ENCODE assay signal across 14 cellular contexts in the genomic region with DNA sequence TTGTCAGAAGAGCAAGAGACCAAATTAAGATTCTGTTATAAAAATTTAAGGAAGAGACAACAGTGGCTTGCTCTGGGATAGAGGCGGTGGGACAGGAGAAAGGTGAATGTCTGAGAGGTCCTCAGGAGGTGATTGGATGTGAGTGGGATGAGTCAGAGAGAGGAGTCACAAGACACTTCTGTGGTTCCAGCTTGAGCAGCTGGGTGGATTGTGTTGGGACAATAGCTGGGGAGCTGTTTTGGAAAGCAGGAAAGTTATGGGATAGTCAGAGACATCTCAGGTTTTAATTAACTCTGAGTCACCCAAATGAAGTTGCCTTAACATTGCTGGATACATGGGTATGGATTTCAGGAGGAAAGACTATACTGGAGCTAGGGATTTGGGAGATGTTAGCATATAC.
DNase-seq lines count a peak whose midpoint lies in the region; ATAC-seq, FAIRE-seq and TF ChIP-seq lines count a peak whose summit lies in the region.
"Had no signal": no experiment of that assay in that cellular context is flagged by ENCODE, and none has a peak within 500 bp of the region (broad histone marks: within the 10 kb centered on the region; RNA-seq: fewer than 3 reads in every experiment).

No MANE protein-coding gene starts in this region.

- no peaks in the 10 kb centered on the region for H3K9me3 Mint-ChIP-seq in CD4-positive, alpha-beta T cell
- H3K9me3 Mint-ChIP-seq: activated B cell treated with CpG ODN at 0.5 μM for 24 hours had no signal

- TF ChIP-seq POLR2A in K562 (conservative IDR thresholded peaks at IDR 0.05): no peak

- no peak overlapping the region for H3K9ac ChIP-seq in K562 (ENCODE audit: insufficient read depth in 1 of 2, low read depth in 2 of 2, low read length in 2 of 2)

- BruUV-seq in K562 (replicated peaks; lab: Mats Ljungman, UMichigan): no TSS peak

- H3K27me3 ChIP-seq in CD4-positive, alpha-beta T cell (ENCODE audit: control insufficient read depth, insufficient read depth, low read length): no peaks in the 10 kb centered on the region
- H3K27me3 ChIP-seq in K562 (ENCODE audit: control insufficient read depth in 2 of 2, insufficient read depth in 2 of 2, low read length in 2 of 2) (no peaks in the 10 kb centered on the region), kidney epithelial cell (ENCODE audit: control insufficient read depth, insufficient read depth, low read length) (peaks cover 3% of the 10 kb centered on the region)

- H2AFZ ChIP-seq in K562 (ENCODE audit: low read depth, low read length): no peak overlapping the region

- intact Hi-C loops in CD4-positive, alpha-beta T cell (cut with DNase I, micrococcal nuclease): loop anchor here in 1 of 2 experiments (5.0 kb wide), 1 partner anchor 46 kb away; no protein-coding TSS in a partner anchor
- intact Hi-C loops in K562 (cut with micrococcal nuclease): no loop called here

- in situ Hi-C loops in K562 (cut with MboI): no loop called here
- in situ Hi-C loops in ACHN (cut with HindIII; ENCODE audit: low pct_ligation_motif_present, low pct_unique_long_range_greater_than_20kb, low sequenced_read_pairs): no loop called here

- POLR2A ChIA-PET in CD4-positive, alpha-beta T cell (lab: Charles Lee): interaction anchor here (0.8 to 2.9 kb wide), 4 partner anchors 11 to 230 kb away, joined by 3 to 24 read pairs (median 8); a partner anchor contains a TSS
- POLR2A ChIA-PET in K562 (lab: Yijun Ruan, JAX): no interaction called here

- no peaks in the 10 kb centered on the region for H3K36me3 Mint-ChIP-seq in CD4-positive, alpha-beta T cell (ENCODE audit: low read depth)

- TF ChIP-seq RAD21 in K562 (CRISPR knock-in tag; conservative IDR thresholded peaks at IDR 0.05 in 1 of 2, IDR thresholded peaks at IDR 0.05 in 1 of 2): no peak

- H3K79me2 ChIP-seq in K562 (ENCODE audit: control insufficient read depth, insufficient read depth, low read length): no peaks in the 10 kb centered on the region

- peak overlapping the region; percentile 73 for H3K4me3 Mint-ChIP-seq in CD4-positive, alpha-beta T cell
- H3K4me3 Mint-ChIP-seq: activated B cell treated with CpG ODN at 0.5 μM for 24 hours had no signal

- no peak for TF ChIP-seq EP300 in K562 (IDR thresholded peaks at IDR 0.05; ENCODE audit: low read length)

- peaks cover 2 to 7% of the 10 kb centered on the region in 2 experiments; a peak in 2 of 5 replicates for H3K4me1 ChIP-seq in K562 (replicated peaks in 1 of 2; ENCODE audit: control insufficient read depth in 2 of 2, insufficient read depth in 2 of 2, low read length in 2 of 2)

- H4K20me1 ChIP-seq in K562 (replicated peaks; ENCODE audit: control insufficient read depth, insufficient read depth, low read length): no peaks in the 10 kb centered on the region

- no peak overlapping the region for H3K27ac ChIP-seq in CD4-positive, alpha-beta T cell (ENCODE audit: low read depth, low read length)
- no peak overlapping the region for H3K27ac ChIP-seq in K562 (ENCODE audit: extremely low read depth, low read depth, low read length)

- 44% methylated on average over 1 of the region's 1 CpG for WGBS in K562 (ENCODE audit: insufficient coverage, low coverage, missing lambda C conversion rate)

- H3K4me2 ChIP-seq in K562 (ENCODE audit: insufficient read depth, low read length): no peak overlapping the region

- H3K27ac Mint-ChIP-seq in CD4-positive, alpha-beta T cell: peak overlapping the region; percentile 80
- H3K27ac Mint-ChIP-seq: activated B cell treated with CpG ODN at 0.5 μM for 24 hours; activated T-helper 1 cell treated with anti-CD3 and anti-CD28 coated beads, Interleukin-12 subunit alpha, Interleukin-12 subunit beta, Interleukin-2, Interleukin-4 antibody, amounts not matched to agents 30 ng/mL and 10 ng/mL and 1 ng/mL, durations not matched to agents 14 hours and 24 hours and 36 hours had no signal

- CTCF ChIA-PET in CD4-positive, alpha-beta T cell (lab: Charles Lee): no interaction called here
- CTCF ChIA-PET in K562 (lab: Yijun Ruan, JAX; ENCODE audit: low intra/inter-chr PET ratio): no interaction called here

- peaks cover 92% of the 10 kb centered on the region for H3K4me1 Mint-ChIP-seq in CD4-positive, alpha-beta T cell (ENCODE audit: low read depth)

- TF ChIP-seq CTCF in CD4-positive, alpha-beta T cell (IDR thresholded peaks at IDR 0.05): no peak
- TF ChIP-seq CTCF in HFF-Myc (IDR thresholded peaks at IDR 0.05; ENCODE audit: low read depth, low read length, missing control alignments) (no peak), K562 (IDR thresholded peaks at IDR 0.05 in 2 of 3, conservative IDR thresholded peaks at IDR 0.05 in 1 of 3; ENCODE audit: insufficient read depth in 2 of 3, low read depth in 1 of 3, low read length in 3 of 3) (no peak), kidney epithelial cell (IDR thresholded peaks at IDR 0.05; ENCODE audit: insufficient read depth, low read length, poor library complexity, severe bottlenecking) (no peak)

- H3K27me3 Mint-ChIP-seq in CD4-positive, alpha-beta T cell: no peaks in the 10 kb centered on the region
- H3K27me3 Mint-ChIP-seq: activated B cell treated with CpG ODN at 0.5 μM for 24 hours had no signal

- FAIRE-seq in K562 (lab: Jason Lieb, UNC): no peak
- FAIRE-seq: GM12878 had no signal

- no peaks in the 10 kb centered on the region for H3K36me3 ChIP-seq in K562 (ENCODE audit: control insufficient read depth, insufficient read depth, low read length)
- H3K36me3 ChIP-seq in kidney epithelial cell (ENCODE audit: control insufficient read depth, insufficient read depth, low read length): no peaks in the 10 kb centered on the region

- no peak for ATAC-seq in CD4-positive, alpha-beta T cell (ENCODE audit: poor library complexity)
- peak; percentile 63 for ATAC-seq in K562
- ATAC-seq in left lobe of liver: no peak
- ATAC-seq: GM12878 had no signal

- H3K9me1 ChIP-seq in K562 (ENCODE audit: control insufficient read depth, insufficient read depth, low read length): no peaks in the 10 kb centered on the region

- H3K9me3 ChIP-seq in CD4-positive, alpha-beta T cell (ENCODE audit: control insufficient read depth, low read length): no peaks in the 10 kb centered on the region
- no peaks in the 10 kb centered on the region for H3K9me3 ChIP-seq in K562 (replicated peaks; ENCODE audit: control insufficient read depth, insufficient read depth, low read depth, low read length)

- DNase-seq in CD4-positive, alpha-beta T cell: no peak
- DNase-seq in HFF-Myc (ENCODE audit: extremely low read depth, low read depth) (peak; percentile 69), K562 (ENCODE audit: extremely low read depth in 1 of 4, low spot score in 3 of 4) (peak in 1 of 4 experiments; percentile 26), kidney epithelial cell (ENCODE audit: low read depth) (peak; percentile 45), COR-L47 (lab: John Stamatoyannopoulos, UW) (no peak), left lobe of liver (ENCODE audit: low spot score) (no peak), ACHN (no peak), NCI-H524 (lab: John Stamatoyannopoulos, UW) (no peak)
- DNase-seq: activated B cell treated with CpG ODN at 0.5 μM for 24 hours; KBM-7; NCI-H2081 treated with DMSO at 0.1 percent for 48 hours; stimulated activated CD4-positive, alpha-beta T cell treated with anti-CD3 and anti-CD28 coated beads, Interleukin-4, amount 100 ng/mL, for 24 hours had no signal

- H3K4me3 ChIP-seq in HFF-Myc (replicated peaks; ENCODE audit: low read depth, low read length) (no peak overlapping the region), K562 (no peak overlapping the region), kidney epithelial cell (ENCODE audit: low read depth, low read length) (no peak overlapping the region)
- H3K4me3 ChIP-seq: GM12878 had no signal

TF ChIP-seq in K562, 482 proteins besides CTCF, POLR2A, EP300 and RAD21 (continues in another document):
- TF ChIP-seq ESRRB (CRISPR knock-in tag; IDR thresholded peaks at IDR 0.05; ENCODE audit: borderline replicate concordance): no peak
- TF ChIP-seq, protein P1, sequence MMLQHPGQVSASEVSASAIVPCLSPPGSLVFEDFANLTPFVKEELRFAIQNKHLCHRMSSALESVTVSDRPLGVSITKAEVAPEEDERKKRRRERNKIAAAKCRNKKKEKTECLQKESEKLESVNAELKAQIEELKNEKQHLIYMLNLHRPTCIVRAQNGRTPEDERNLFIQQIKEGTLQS (IDR thresholded peaks at IDR 0.05): peak; percentile 62; the same call in 1 of the 2 replicates
- TF ChIP-seq, protein P1 (CRISPR knock-in tag; conservative IDR thresholded peaks at IDR 0.05): no peak
- TF ChIP-seq JUND (IDR thresholded peaks at IDR 0.05; ENCODE audit: borderline replicate concordance, low read depth, low read length): peak; percentile 71; the same call in 1 of the 2 replicates
- TF ChIP-seq JUND (tag; IDR thresholded peaks at IDR 0.05; ENCODE audit: borderline replicate concordance, low read depth, low read length): peak; percentile 20; the same call in 1 of the 3 replicates
- TF ChIP-seq TAF1 (IDR thresholded peaks at IDR 0.05; ENCODE audit: control insufficient read depth, extremely low read depth, insufficient read depth, low read length, severe bottlenecking): no peak
- TF ChIP-seq PTRF (tag; IDR thresholded peaks at IDR 0.05): no peak
- TF ChIP-seq JUN (IDR thresholded peaks at IDR 0.05; ENCODE audit: borderline replicate concordance, low read depth, low read length): 0 out of 2 replicates have a peak, but pooled peaks have one; percentile 20
- no peak for TF ChIP-seq JUN (CRISPR knock-in tag; IDR thresholded peaks at IDR 0.05; ENCODE audit: borderline replicate concordance)
- no peak for TF ChIP-seq NFIX (CRISPR knock-in tag; IDR thresholded peaks at IDR 0.05; ENCODE audit: low read depth)
- TF ChIP-seq, protein P2, sequence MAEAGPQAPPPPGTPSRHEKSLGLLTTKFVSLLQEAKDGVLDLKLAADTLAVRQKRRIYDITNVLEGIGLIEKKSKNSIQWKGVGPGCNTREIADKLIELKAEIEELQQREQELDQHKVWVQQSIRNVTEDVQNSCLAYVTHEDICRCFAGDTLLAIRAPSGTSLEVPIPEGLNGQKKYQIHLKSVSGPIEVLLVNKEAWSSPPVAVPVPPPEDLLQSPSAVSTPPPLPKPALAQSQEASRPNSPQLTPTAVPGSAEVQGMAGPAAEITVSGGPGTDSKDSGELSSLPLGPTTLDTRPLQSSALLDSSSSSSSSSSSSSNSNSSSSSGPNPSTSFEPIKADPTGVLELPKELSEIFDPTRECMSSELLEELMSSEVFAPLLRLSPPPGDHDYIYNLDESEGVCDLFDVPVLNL (CRISPR knock-in tag; IDR thresholded peaks at IDR 0.05; ENCODE audit: low read depth): no peak
- peak; percentile 90 for TF ChIP-seq FOSL1 (tag; conservative IDR thresholded peaks at IDR 0.05)

Comparison
In these comparisons a context has a peak if more than half of its experiments do, and no peak if none do; other contexts are left out.
1. DNase-seq: peak in HFF-Myc (single experiment) and kidney epithelial cell (single experiment); none in CD4-positive, alpha-beta T cell (0 of 10), COR-L47 (single experiment), left lobe of liver (single experiment), ACHN (single experiment) and NCI-H524 (0 of 2).